In the genomic region with DNA sequence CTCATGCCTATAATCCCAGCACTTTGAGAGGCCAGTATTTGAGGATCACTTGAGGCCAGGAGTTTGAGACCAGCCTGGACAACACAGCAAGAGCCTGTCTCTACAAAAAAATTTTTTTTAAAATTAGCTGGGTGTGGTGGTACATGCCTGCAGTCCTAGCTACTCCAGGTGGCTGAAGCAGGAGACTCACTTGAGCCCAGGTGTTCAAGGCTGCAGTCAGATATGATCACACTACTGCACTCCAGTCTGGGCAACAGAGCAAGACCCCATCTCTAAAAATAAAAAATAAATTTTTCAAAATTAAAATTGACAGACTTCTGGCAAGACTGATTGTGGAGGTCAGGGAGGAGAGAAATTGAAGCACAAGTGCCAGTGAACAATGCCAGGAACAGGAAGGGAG, we compare ENCODE assay signal across 18 cellular contexts.
DNase-seq lines count a peak whose midpoint lies in the region; ATAC-seq, FAIRE-seq and TF ChIP-seq lines count a peak whose summit lies in the region.
"Had no signal": no experiment of that assay in that cellular context is flagged by ENCODE, and none has a peak within 500 bp of the region (broad histone marks: within the 10 kb centered on the region; RNA-seq: fewer than 3 reads in every experiment).

No MANE protein-coding gene starts in this region.

- intact Hi-C loops in K562 (cut with micrococcal nuclease) = no loop called here

- H3K79me2 ChIP-seq in K562 (ENCODE audit: control insufficient read depth, insufficient read depth, low read length) (peaks cover 6% of the 10 kb centered on the region), keratinocyte (ENCODE audit: control insufficient read depth, insufficient read depth, low read length) (peaks cover 3% of the 10 kb centered on the region)

- H3K4me1 ChIP-seq in HEK293 (ENCODE audit: control insufficient read depth, insufficient read depth, low read length) = no peaks in the 10 kb centered on the region
- peaks cover 37% of the 10 kb centered on the region for H3K4me1 ChIP-seq in RWPE2 (ENCODE audit: insufficient read depth, poor library complexity, severe bottlenecking)
- peaks cover 3 to 9% of the 10 kb centered on the region in 2 experiments; a peak in 2 of 5 replicates for H3K4me1 ChIP-seq in K562 (replicated peaks in 1 of 2; ENCODE audit: control insufficient read depth in 2 of 2, insufficient read depth in 2 of 2, low read length in 2 of 2)
- peaks cover 46% of the 10 kb centered on the region for H3K4me1 ChIP-seq in keratinocyte (ENCODE audit: control insufficient read depth, extremely low read depth, insufficient read depth, low read length)
- H3K4me1 ChIP-seq: BE2C had no signal

- no peak for TF ChIP-seq POLR2A in K562 (conservative IDR thresholded peaks at IDR 0.05)

- POLR2A ChIA-PET in HEK293 (lab: Yijun Ruan, JAX) = no interaction called here
- POLR2A ChIA-PET in K562 (lab: Yijun Ruan, JAX) = interaction anchor here (0.6 kb wide), 1 partner anchor 151 kb away, joined by 4 read pairs; no protein-coding TSS in a partner anchor

- no peak for TF ChIP-seq RAD21 in K562 (CRISPR knock-in tag; conservative IDR thresholded peaks at IDR 0.05 in 1 of 2, IDR thresholded peaks at IDR 0.05 in 1 of 2)

- in situ Hi-C loops in K562 (cut with MboI) = no loop called here

- CTCF ChIA-PET in HEK293 (lab: Yijun Ruan, JAX) = interaction anchor here (0.7 to 14.4 kb wide), 3 partner anchors 166 to 311 kb away, joined by 3 to 555 read pairs (median 5); a partner anchor contains a TSS
- CTCF ChIA-PET in K562 (lab: Yijun Ruan, JAX; ENCODE audit: low intra/inter-chr PET ratio) = no interaction called here

- H3K27me3 ChIP-seq in RWPE2 (ENCODE audit: insufficient read depth, poor library complexity, severe bottlenecking) = no peaks in the 10 kb centered on the region
- no peaks in the 10 kb centered on the region for H3K27me3 ChIP-seq in K562 (ENCODE audit: control insufficient read depth in 2 of 2, insufficient read depth in 2 of 2, low read length in 2 of 2)
- H3K27me3 ChIP-seq in keratinocyte (ENCODE audit: control insufficient read depth, extremely low read depth, insufficient read depth, low read length) = no peaks in the 10 kb centered on the region
- H3K27me3 ChIP-seq: BE2C had no signal

- H3K9me3 ChIP-seq in HEK293 (ENCODE audit: control insufficient read depth, insufficient read depth, low read depth, low read length) (no peaks in the 10 kb centered on the region), RWPE2 (ENCODE audit: severe bottlenecking) (no peaks in the 10 kb centered on the region), K562 (replicated peaks; ENCODE audit: control insufficient read depth, insufficient read depth, low read depth, low read length) (no peaks in the 10 kb centered on the region), keratinocyte (ENCODE audit: control insufficient read depth, low read depth, low read length) (no peaks in the 10 kb centered on the region)
- H3K9me3 ChIP-seq: BE2C had no signal

- H3K4me2 ChIP-seq in K562 (ENCODE audit: insufficient read depth, low read length) (no peak overlapping the region), keratinocyte (ENCODE audit: control insufficient read depth, extremely low read depth, insufficient read depth, low read depth, low read length) (no peak overlapping the region)

- no TSS peak for BruUV-seq in K562 (replicated peaks; lab: Mats Ljungman, UMichigan)

- DNase-seq in RWPE2 (ENCODE audit: low spot score) = no peak
- no peak for DNase-seq in K562 (ENCODE audit: extremely low read depth in 1 of 4, low spot score in 3 of 4)
- DNase-seq in keratinocyte (ENCODE audit: low read depth, low spot score) = no peak
- no peak for DNase-seq in NCI-H1105 (lab: John Stamatoyannopoulos, UW)
- no peak for DNase-seq in D341Med (ENCODE audit: low spot score)
- DNase-seq in activated effector memory CD4-positive, alpha-beta T cell treated with Interleukin-2 at 50 U/mL for 16 hours = no peak
- DNase-seq in NCI-H1694 (lab: John Stamatoyannopoulos, UW) = no peak
- DNase-seq: BE2C; CD4-positive, alpha-beta memory T cell; DMS153; DMS79 treated with DMSO at 0.1 percent for 48 hours; EL had no signal

- dilution Hi-C loops in keratinocyte (cut with MboI; ENCODE audit: extremely low pct_ligation_motif_present, low sequenced_read_pairs) = no loop called here

- H3K4me3 ChIP-seq in HEK293 (ENCODE audit: low read depth, low read length) (no peak overlapping the region), RWPE2 (ENCODE audit: severe bottlenecking) (no peak overlapping the region), K562 (no peak overlapping the region), keratinocyte (ENCODE audit: control insufficient read depth in 2 of 3, extremely low read depth in 1 of 3, insufficient read depth in 2 of 3, low read depth in 1 of 3, low read length in 3 of 3) (no peak overlapping the region)

- H3K9me1 ChIP-seq in K562 (ENCODE audit: control insufficient read depth, insufficient read depth, low read length) (no peaks in the 10 kb centered on the region), keratinocyte (ENCODE audit: control insufficient read depth, extremely low read depth, insufficient read depth, low read length) (no peaks in the 10 kb centered on the region)

- H2AFZ ChIP-seq in K562 (ENCODE audit: low read depth, low read length) = no peak overlapping the region
- H2AFZ ChIP-seq in keratinocyte (ENCODE audit: control insufficient read depth, low read length) = no peak overlapping the region

- H3K27ac ChIP-seq in HEK293 (ENCODE audit: extremely low read depth, low read depth, low read length) = no peak overlapping the region
- H3K27ac ChIP-seq in RWPE2 (ENCODE audit: poor library complexity, severe bottlenecking) = peak overlapping the region; percentile 90
- H3K27ac ChIP-seq in K562 (ENCODE audit: extremely low read depth, low read depth, low read length) = no peak overlapping the region
- peak overlapping the region; percentile 47 for H3K27ac ChIP-seq in keratinocyte (ENCODE audit: control insufficient read depth, insufficient read depth, low read length)
- H3K27ac ChIP-seq: C4-2B had no signal

- TF ChIP-seq CTCF in HEK293 (tag by site-specific recombination; IDR thresholded peaks at IDR 0.05) (no peak), RWPE2 (IDR thresholded peaks at IDR 0.05; ENCODE audit: poor library complexity, severe bottlenecking) (no peak), K562 (IDR thresholded peaks at IDR 0.05 in 2 of 3, conservative IDR thresholded peaks at IDR 0.05 in 1 of 3; ENCODE audit: insufficient read depth in 2 of 3, low read depth in 1 of 3, low read length in 3 of 3) (no peak), keratinocyte (optimal IDR thresholded peaks at IDR 0.05 in 1 of 3, IDR thresholded peaks at IDR 0.05 in 1 of 3, conservative IDR thresholded peaks at IDR 0.05 in 1 of 3; ENCODE audit: extremely low read depth in 1 of 3, insufficient read depth in 2 of 3, low read length in 3 of 3) (no peak)

- H4K20me1 ChIP-seq in K562 (replicated peaks; ENCODE audit: control insufficient read depth, insufficient read depth, low read length) = peaks cover 5% of the 10 kb centered on the region; the same call in 1 of the 2 replicates
- no peaks in the 10 kb centered on the region for H4K20me1 ChIP-seq in keratinocyte (ENCODE audit: control insufficient read depth, extremely low read depth, insufficient read depth, low read length)

- ATAC-seq in RWPE2 (ENCODE audit: low read depth) (no peak), K562 (no peak)

- H3K36me3 ChIP-seq in HEK293 (ENCODE audit: control insufficient read depth in 2 of 2, insufficient read depth in 1 of 2, low read length in 2 of 2) (no peaks in the 10 kb centered on the region), RWPE2 (ENCODE audit: low read depth) (no peaks in the 10 kb centered on the region), K562 (ENCODE audit: control insufficient read depth, insufficient read depth, low read length) (no peaks in the 10 kb centered on the region), keratinocyte (ENCODE audit: control insufficient read depth in 2 of 2, extremely low read depth in 1 of 2, insufficient read depth in 2 of 2, low read length in 2 of 2) (no peaks in the 10 kb centered on the region)
- H3K36me3 ChIP-seq: BE2C had no signal

- FAIRE-seq in K562 (lab: Jason Lieb, UNC) (no peak), keratinocyte (lab: Jason Lieb, UNC) (no peak)
- FAIRE-seq: A204.1, D721Med, GM19239, H54 had no signal

- no peak overlapping the region for H3K9ac ChIP-seq in K562 (ENCODE audit: insufficient read depth in 1 of 2, low read depth in 2 of 2, low read length in 2 of 2)
- no peak overlapping the region for H3K9ac ChIP-seq in keratinocyte (ENCODE audit: control insufficient read depth, extremely low read depth, insufficient read depth, low read length)

- no peak for TF ChIP-seq EP300 in K562 (IDR thresholded peaks at IDR 0.05; ENCODE audit: low read length)

TF ChIP-seq in HEK293, 187 proteins besides CTCF, POLR2A, EP300 and RAD21:
- TF ChIP-seq ZNF121 (tag by site-specific recombination; IDR thresholded peaks at IDR 0.05) (peak; percentile 66; the same call in 1 of the 2 replicates), ZNF610 (tag by site-specific recombination; IDR thresholded peaks at IDR 0.05; ENCODE audit: borderline replicate concordance) (no peak)

TF ChIP-seq in K562, 482 proteins besides CTCF, POLR2A, EP300 and RAD21:
- TF ChIP-seq RBM25 (IDR thresholded peaks at IDR 0.05; ENCODE audit: low read depth, low read length, severe bottlenecking) (peak; percentile 19), ZNF121 (CRISPR knock-in tag; conservative IDR thresholded peaks at IDR 0.05) (peak; percentile 90), ZNF224 (CRISPR knock-in tag; IDR thresholded peaks at IDR 0.05) (no peak)

Comparison
In these comparisons a context has a peak if more than half of its experiments do, and no peak if none do; other contexts are left out.
1. H3K27ac ChIP-seq: peak in RWPE2 (single experiment) and keratinocyte (single experiment); none in HEK293 (single experiment) and K562 (single experiment).